Comparison of ENCODE assay signal across 17 cellular contexts in the genomic region with DNA sequence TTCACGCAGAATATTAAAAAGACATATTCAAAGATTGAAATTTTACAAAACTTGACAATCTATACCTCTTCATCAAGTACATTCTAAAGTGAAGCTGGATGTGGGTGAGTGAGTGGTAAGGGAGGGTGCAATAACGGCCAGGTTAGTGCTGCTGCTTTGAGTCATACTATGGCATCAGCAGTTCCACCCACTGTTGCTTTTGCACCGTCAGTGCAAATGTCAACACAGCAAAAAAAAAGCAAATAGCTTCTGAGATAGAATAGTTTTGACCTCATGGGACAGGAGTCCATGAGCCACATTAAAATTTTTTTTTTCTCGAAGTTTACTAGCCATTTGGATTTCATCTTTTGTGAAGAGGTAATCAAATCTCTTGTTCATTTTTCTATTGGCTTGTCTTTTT.
A peak's percentile ranks its signal among the peaks of the same experiment; 100 is the strongest.
DNase-seq lines count a peak whose midpoint lies in the region; ATAC-seq and TF ChIP-seq lines count a peak whose summit lies in the region.
"Had no signal": no experiment of that assay in that cellular context is flagged by ENCODE, and none has a peak within 500 bp of the region (broad histone marks: within the 10 kb centered on the region; RNA-seq: fewer than 3 reads in every experiment).

No MANE protein-coding gene starts in this region.

- H3K27me3 Mint-ChIP-seq in stimulated activated naive CD8-positive, alpha-beta T cell treated with anti-CD3 and anti-CD28 coated beads, Interleukin-15, amount 100 ng/mL, for 72 hours: no peaks in the 10 kb centered on the region
- H3K27me3 Mint-ChIP-seq: dendritic cell treated with granulocyte-macrophage colony-stimulating factor and Interleukin-4, amounts not matched to agents 40 ng/mL and 50 ng/mL, for 4 days; IgD-negative memory B cell had no signal

- in situ Hi-C loops in GM13976 (cut with MboI; ENCODE audit: low sequenced_read_pairs, unreplicated experiment): no loop called here

- no peak overlapping the region for H3K27ac Mint-ChIP-seq in stimulated activated naive CD8-positive, alpha-beta T cell treated with anti-CD3 and anti-CD28 coated beads, Interleukin-15, amount 100 ng/mL, for 72 hours
- H3K27ac Mint-ChIP-seq: dendritic cell treated with granulocyte-macrophage colony-stimulating factor and Interleukin-4, amounts not matched to agents 40 ng/mL and 50 ng/mL, for 4 days; IgD-negative memory B cell; nephron had no signal

- H3K4me1 Mint-ChIP-seq in stimulated activated naive CD8-positive, alpha-beta T cell treated with anti-CD3 and anti-CD28 coated beads, Interleukin-15, amount 100 ng/mL, for 72 hours: peaks cover 21% of the 10 kb centered on the region
- H3K4me1 Mint-ChIP-seq: nephron had no signal

- H3K4me3 Mint-ChIP-seq in stimulated activated naive CD8-positive, alpha-beta T cell treated with anti-CD3 and anti-CD28 coated beads, Interleukin-15, amount 100 ng/mL, for 72 hours: no peak overlapping the region
- H3K4me3 Mint-ChIP-seq: dendritic cell treated with granulocyte-macrophage colony-stimulating factor and Interleukin-4, amounts not matched to agents 40 ng/mL and 50 ng/mL, for 4 days; IgD-negative memory B cell; nephron had no signal

- no peaks in the 10 kb centered on the region for H3K9me3 Mint-ChIP-seq in stimulated activated naive CD8-positive, alpha-beta T cell treated with anti-CD3 and anti-CD28 coated beads, Interleukin-15, amount 100 ng/mL, for 72 hours
- H3K9me3 Mint-ChIP-seq: dendritic cell treated with granulocyte-macrophage colony-stimulating factor and Interleukin-4, amounts not matched to agents 40 ng/mL and 50 ng/mL, for 4 days had no signal

- DNase-seq in stimulated activated CD4-positive, alpha-beta T cell treated with anti-CD3 and anti-CD28 coated beads, Interleukin-2, amount 100 ng/mL, for 4 hours (ENCODE audit: low read depth): peak; percentile 5
- no peak for DNase-seq in stimulated activated CD4-positive, alpha-beta T cell treated with anti-CD3 and anti-CD28 coated beads, Interleukin-4, amount 100 ng/mL, for 24 hours
- DNase-seq in amniotic epithelial cell (ENCODE audit: low read depth) (peak; percentile 50), iris pigment epithelial cell (ENCODE audit: low read depth) (peak; percentile 51), GM13976 (ENCODE audit: low spot score) (no peak)
- no peak for DNase-seq in stimulated activated naive CD8-positive, alpha-beta T cell treated with anti-CD3 and anti-CD28 coated beads, Interleukin-15, amount 100 ng/mL, for 72 hours
- no peak for DNase-seq in activated CD4-positive, CD25-positive, alpha-beta regulatory T cell treated with anti-CD3 and anti-CD28 coated beads, Interleukin-2, amount 50 U/mL, for 72 hours
- DNase-seq: activated CD8-positive, alpha-beta memory T cell treated with anti-CD3 and anti-CD28 coated beads, Interleukin-2, amount 50 U/mL, for 4 hours; amniotic stem cell; DMS79 treated with DMSO at 0.1 percent for 48 hours; foreskin keratinocyte; NCI-H1436; right cardiac atrium had no signal

- TF ChIP-seq CTCF in GM13976 (IDR thresholded peaks at IDR 0.05; ENCODE audit: borderline replicate concordance, control extremely low read depth, extremely low read depth, insufficient read depth, missing control alignments): no peak

- peak; percentile 69 for ATAC-seq in stimulated activated naive CD8-positive, alpha-beta T cell treated with anti-CD3 and anti-CD28 coated beads, Interleukin-15, amount 100 ng/mL, for 72 hours
- no peak for ATAC-seq in GM19324 (IDR thresholded peaks at IDR 0.05; ENCODE audit: low FRiP score, unreplicated experiment)
- ATAC-seq: right cardiac atrium had no signal

Comparison
In these comparisons a context has a peak if more than half of its experiments do, and no peak if none do; other contexts are left out.
1. DNase-seq: peak in stimulated activated CD4-positive, alpha-beta T cell treated with anti-CD3 and anti-CD28 coated beads, Interleukin-2, amount 100 ng/mL, for 4 hours (single experiment), amniotic epithelial cell (single experiment) and iris pigment epithelial cell (single experiment); none in stimulated activated CD4-positive, alpha-beta T cell treated with anti-CD3 and anti-CD28 coated beads, Interleukin-4, amount 100 ng/mL, for 24 hours (single experiment), stimulated activated naive CD8-positive, alpha-beta T cell treated with anti-CD3 and anti-CD28 coated beads, Interleukin-15, amount 100 ng/mL, for 72 hours (0 of 2), GM13976 (single experiment) and activated CD4-positive, CD25-positive, alpha-beta regulatory T cell treated with anti-CD3 and anti-CD28 coated beads, Interleukin-2, amount 50 U/mL, for 72 hours (single experiment).